ENCODE assay signal across 3 cellular contexts in the genomic region with DNA sequence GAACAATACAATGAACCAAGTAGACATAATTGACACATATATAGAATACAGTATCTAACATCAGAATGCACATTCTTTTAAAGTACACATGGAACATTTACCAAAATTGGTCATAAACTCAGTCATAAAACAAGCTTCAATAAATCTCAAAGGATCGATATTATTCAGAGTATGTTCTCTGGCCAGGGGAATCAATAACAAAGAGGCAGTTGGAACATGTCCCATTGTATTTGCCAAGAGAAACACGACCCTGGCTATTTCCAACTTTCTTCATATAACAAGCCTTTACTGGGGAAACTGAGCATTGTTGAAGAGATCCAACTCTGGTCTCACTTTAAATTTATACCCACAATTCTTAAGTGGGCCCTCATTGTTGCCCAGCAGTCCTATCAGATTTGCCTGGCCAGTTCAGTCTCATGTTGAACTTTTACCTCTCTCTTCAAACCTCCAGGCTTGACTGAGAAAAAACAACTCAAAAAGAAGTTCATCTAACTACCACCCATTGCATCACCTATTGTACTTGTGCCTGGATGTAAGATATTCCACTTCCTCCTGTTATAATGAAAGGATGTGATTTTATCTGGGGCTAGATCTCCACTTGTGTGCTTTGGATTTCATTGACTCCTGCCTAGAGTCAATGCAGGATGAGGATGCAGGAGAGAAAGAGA.
TF ChIP-seq lines count a peak whose summit lies in the region.

No MANE protein-coding gene starts in this region.

TF ChIP-seq in K562, 482 proteins besides CTCF, POLR2A, EP300 and RAD21 (continues in another document):
- TF ChIP-seq ZNF589 (CRISPR knock-in tag; IDR thresholded peaks at IDR 0.05; ENCODE audit: low read depth): peak; percentile 88; the same call in 1 of the 2 replicates
- TF ChIP-seq NR2C1 (IDR thresholded peaks at IDR 0.05): no peak
- TF ChIP-seq NR2C1 (tag; IDR thresholded peaks at IDR 0.05): peak; percentile 64; the same call in 1 of the 2 replicates
- TF ChIP-seq DIDO1 (tag; IDR thresholded peaks at IDR 0.05; ENCODE audit: low read depth): no peak
- TF ChIP-seq, protein P1, sequence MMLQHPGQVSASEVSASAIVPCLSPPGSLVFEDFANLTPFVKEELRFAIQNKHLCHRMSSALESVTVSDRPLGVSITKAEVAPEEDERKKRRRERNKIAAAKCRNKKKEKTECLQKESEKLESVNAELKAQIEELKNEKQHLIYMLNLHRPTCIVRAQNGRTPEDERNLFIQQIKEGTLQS (IDR thresholded peaks at IDR 0.05): peak; percentile 86
- TF ChIP-seq, protein P1 (CRISPR knock-in tag; conservative IDR thresholded peaks at IDR 0.05): no peak
- TF ChIP-seq, protein P2, sequence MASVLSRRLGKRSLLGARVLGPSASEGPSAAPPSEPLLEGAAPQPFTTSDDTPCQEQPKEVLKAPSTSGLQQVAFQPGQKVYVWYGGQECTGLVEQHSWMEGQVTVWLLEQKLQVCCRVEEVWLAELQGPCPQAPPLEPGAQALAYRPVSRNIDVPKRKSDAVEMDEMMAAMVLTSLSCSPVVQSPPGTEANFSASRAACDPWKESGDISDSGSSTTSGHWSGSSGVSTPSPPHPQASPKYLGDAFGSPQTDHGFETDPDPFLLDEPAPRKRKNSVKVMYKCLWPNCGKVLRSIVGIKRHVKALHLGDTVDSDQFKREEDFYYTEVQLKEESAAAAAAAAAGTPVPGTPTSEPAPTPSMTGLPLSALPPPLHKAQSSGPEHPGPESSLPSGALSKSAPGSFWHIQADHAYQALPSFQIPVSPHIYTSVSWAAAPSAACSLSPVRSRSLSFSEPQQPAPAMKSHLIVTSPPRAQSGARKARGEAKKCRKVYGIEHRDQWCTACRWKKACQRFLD (CRISPR knock-in tag; IDR thresholded peaks at IDR 0.05): peak; percentile 8; the same call in 1 of the 2 replicates
- TF ChIP-seq, protein P3, sequence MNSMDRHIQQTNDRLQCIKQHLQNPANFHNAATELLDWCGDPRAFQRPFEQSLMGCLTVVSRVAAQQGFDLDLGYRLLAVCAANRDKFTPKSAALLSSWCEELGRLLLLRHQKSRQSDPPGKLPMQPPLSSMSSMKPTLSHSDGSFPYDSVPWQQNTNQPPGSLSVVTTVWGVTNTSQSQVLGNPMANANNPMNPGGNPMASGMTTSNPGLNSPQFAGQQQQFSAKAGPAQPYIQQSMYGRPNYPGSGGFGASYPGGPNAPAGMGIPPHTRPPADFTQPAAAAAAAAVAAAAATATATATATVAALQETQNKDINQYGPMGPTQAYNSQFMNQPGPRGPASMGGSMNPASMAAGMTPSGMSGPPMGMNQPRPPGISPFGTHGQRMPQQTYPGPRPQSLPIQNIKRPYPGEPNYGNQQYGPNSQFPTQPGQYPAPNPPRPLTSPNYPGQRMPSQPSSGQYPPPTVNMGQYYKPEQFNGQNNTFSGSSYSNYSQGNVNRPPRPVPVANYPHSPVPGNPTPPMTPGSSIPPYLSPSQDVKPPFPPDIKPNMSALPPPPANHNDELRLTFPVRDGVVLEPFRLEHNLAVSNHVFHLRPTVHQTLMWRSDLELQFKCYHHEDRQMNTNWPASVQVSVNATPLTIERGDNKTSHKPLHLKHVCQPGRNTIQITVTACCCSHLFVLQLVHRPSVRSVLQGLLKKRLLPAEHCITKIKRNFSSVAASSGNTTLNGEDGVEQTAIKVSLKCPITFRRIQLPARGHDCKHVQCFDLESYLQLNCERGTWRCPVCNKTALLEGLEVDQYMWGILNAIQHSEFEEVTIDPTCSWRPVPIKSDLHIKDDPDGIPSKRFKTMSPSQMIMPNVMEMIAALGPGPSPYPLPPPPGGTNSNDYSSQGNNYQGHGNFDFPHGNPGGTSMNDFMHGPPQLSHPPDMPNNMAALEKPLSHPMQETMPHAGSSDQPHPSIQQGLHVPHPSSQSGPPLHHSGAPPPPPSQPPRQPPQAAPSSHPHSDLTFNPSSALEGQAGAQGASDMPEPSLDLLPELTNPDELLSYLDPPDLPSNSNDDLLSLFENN (IDR thresholded peaks at IDR 0.05; ENCODE audit: low read depth in 2 of 2, low read length in 2 of 2): no peak
- TF ChIP-seq ZNF175 (CRISPR knock-in tag; IDR thresholded peaks at IDR 0.05; ENCODE audit: low read depth): peak; percentile 87
- peak; percentile 86 for TF ChIP-seq CTBP1 (IDR thresholded peaks at IDR 0.05; ENCODE audit: borderline replicate concordance)

TF ChIP-seq in endothelial cell of umbilical vein, 7 proteins besides CTCF, POLR2A, EP300 and RAD21:
- peak; percentile 81 for TF ChIP-seq GATA2 (IDR thresholded peaks at IDR 0.05; ENCODE audit: insufficient read depth, insufficient read length, low read depth, low read length)
- TF ChIP-seq, protein P4, sequence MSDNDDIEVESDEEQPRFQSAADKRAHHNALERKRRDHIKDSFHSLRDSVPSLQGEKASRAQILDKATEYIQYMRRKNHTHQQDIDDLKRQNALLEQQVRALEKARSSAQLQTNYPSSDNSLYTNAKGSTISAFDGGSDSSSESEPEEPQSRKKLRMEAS (IDR thresholded peaks at IDR 0.05; ENCODE audit: insufficient read depth, insufficient read length): no peak
TF ChIP-seq in endothelial cell of umbilical vein: peak in this region for 1.

TF ChIP-seq in HepG2, 621 proteins besides CTCF, POLR2A, EP300 and RAD21:
- TF ChIP-seq POGZ (CRISPR knock-in tag; IDR thresholded peaks at IDR 0.05) (no peak), SPEN (CRISPR knock-in tag; IDR thresholded peaks at IDR 0.05; ENCODE audit: low read depth) (no peak), NCOA1 (CRISPR knock-in tag; IDR thresholded peaks at IDR 0.05) (no peak), CEBPB (IDR thresholded peaks at IDR 0.05; ENCODE audit: borderline replicate concordance, low read depth, low read length) (0 out of 2 replicates have a peak, but pooled peaks have one; percentile 8), ZNF367 (CRISPR knock-in tag; IDR thresholded peaks at IDR 0.05; ENCODE audit: borderline replicate concordance) (no peak), ZNF614 (CRISPR knock-in tag; IDR thresholded peaks at IDR 0.05; ENCODE audit: borderline replicate concordance) (no peak)
- TF ChIP-seq, protein P5, sequence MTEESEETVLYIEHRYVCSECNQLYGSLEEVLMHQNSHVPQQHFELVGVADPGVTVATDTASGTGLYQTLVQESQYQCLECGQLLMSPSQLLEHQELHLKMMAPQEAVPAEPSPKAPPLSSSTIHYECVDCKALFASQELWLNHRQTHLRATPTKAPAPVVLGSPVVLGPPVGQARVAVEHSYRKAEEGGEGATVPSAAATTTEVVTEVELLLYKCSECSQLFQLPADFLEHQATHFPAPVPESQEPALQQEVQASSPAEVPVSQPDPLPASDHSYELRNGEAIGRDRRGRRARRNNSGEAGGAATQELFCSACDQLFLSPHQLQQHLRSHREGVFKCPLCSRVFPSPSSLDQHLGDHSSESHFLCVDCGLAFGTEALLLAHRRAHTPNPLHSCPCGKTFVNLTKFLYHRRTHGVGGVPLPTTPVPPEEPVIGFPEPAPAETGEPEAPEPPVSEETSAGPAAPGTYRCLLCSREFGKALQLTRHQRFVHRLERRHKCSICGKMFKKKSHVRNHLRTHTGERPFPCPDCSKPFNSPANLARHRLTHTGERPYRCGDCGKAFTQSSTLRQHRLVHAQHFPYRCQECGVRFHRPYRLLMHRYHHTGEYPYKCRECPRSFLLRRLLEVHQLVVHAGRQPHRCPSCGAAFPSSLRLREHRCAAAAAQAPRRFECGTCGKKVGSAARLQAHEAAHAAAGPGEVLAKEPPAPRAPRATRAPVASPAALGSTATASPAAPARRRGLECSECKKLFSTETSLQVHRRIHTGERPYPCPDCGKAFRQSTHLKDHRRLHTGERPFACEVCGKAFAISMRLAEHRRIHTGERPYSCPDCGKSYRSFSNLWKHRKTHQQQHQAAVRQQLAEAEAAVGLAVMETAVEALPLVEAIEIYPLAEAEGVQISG (CRISPR knock-in tag; IDR thresholded peaks at IDR 0.05): no peak
